In the genomic region with DNA sequence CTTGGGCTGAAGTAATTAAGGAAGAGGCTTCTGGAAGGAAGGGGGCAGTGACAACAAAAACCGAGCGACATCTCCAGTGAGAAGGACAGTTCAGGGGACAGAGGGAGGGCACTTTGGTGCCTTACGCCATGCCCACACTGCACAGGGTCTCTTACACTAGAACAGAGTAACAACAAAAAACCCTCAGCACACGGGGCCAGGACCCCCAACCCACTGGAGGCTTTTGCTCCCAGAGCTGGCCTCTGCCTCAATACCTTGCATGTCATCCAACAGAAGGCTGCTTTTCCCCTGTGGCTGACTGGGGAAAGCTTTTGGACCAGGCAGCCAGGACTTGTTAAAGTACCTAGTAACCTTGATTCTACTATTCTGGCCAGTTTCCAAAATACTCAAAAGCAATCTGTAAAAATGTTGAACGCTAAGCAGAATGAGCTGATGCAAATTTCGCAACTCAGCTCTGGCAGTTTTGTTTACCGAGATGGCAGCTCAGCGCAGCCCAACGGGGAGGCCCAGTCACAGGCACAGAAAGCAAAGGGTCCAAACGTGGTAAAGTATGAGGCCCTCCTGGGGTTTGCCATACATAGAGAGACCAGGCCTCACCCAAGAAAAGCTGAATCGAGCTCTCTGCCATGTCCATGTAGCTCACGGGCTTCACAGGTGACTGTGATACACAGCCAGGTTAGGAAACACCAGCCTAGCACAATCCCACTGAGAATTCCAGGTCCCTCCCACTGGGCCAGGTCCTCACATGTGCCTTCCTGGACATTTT, we compare ENCODE assay signal across 1 cellular context.
TF ChIP-seq lines count a peak whose summit lies in the region.

No MANE protein-coding gene starts in this region.

TF ChIP-seq in HepG2, 621 proteins besides CTCF, POLR2A, EP300 and RAD21 (continued from another document and continues in another):
- TF ChIP-seq, protein P1, sequence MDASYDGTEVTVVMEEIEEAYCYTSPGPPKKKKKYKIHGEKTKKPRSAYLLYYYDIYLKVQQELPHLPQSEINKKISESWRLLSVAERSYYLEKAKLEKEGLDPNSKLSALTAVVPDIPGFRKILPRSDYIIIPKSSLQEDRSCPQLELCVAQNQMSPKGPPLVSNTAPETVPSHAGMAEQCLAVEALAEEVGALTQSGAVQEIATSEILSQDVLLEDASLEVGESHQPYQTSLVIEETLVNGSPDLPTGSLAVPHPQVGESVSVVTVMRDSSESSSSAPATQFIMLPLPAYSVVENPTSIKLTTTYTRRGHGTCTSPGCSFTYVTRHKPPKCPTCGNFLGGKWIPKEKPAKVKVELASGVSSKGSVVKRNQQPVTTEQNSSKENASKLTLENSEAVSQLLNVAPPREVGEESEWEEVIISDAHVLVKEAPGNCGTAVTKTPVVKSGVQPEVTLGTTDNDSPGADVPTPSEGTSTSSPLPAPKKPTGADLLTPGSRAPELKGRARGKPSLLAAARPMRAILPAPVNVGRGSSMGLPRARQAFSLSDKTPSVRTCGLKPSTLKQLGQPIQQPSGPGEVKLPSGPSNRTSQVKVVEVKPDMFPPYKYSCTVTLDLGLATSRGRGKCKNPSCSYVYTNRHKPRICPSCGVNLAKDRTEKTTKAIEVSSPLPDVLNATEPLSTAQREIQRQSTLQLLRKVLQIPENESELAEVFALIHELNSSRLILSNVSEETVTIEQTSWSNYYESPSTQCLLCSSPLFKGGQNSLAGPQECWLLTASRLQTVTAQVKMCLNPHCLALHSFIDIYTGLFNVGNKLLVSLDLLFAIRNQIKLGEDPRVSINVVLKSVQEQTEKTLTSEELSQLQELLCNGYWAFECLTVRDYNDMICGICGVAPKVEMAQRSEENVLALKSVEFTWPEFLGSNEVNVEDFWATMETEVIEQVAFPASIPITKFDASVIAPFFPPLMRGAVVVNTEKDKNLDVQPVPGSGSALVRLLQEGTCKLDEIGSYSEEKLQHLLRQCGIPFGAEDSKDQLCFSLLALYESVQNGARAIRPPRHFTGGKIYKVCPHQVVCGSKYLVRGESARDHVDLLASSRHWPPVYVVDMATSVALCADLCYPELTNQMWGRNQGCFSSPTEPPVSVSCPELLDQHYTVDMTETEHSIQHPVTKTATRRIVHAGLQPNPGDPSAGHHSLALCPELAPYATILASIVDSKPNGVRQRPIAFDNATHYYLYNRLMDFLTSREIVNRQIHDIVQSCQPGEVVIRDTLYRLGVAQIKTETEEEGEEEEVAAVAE (CRISPR knock-in tag; IDR thresholded peaks at IDR 0.05; ENCODE audit: borderline replicate concordance): 0 out of 2 replicates have a peak, but pooled peaks have one; percentile 37
- TF ChIP-seq, protein P2, sequence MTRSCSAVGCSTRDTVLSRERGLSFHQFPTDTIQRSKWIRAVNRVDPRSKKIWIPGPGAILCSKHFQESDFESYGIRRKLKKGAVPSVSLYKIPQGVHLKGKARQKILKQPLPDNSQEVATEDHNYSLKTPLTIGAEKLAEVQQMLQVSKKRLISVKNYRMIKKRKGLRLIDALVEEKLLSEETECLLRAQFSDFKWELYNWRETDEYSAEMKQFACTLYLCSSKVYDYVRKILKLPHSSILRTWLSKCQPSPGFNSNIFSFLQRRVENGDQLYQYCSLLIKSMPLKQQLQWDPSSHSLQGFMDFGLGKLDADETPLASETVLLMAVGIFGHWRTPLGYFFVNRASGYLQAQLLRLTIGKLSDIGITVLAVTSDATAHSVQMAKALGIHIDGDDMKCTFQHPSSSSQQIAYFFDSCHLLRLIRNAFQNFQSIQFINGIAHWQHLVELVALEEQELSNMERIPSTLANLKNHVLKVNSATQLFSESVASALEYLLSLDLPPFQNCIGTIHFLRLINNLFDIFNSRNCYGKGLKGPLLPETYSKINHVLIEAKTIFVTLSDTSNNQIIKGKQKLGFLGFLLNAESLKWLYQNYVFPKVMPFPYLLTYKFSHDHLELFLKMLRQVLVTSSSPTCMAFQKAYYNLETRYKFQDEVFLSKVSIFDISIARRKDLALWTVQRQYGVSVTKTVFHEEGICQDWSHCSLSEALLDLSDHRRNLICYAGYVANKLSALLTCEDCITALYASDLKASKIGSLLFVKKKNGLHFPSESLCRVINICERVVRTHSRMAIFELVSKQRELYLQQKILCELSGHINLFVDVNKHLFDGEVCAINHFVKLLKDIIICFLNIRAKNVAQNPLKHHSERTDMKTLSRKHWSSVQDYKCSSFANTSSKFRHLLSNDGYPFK (CRISPR knock-in tag; IDR thresholded peaks at IDR 0.05; ENCODE audit: borderline replicate concordance): no peak
- TF ChIP-seq NFIC (IDR thresholded peaks at IDR 0.05; ENCODE audit: low read length): no peak
- TF ChIP-seq JDP2 (CRISPR knock-in tag; IDR thresholded peaks at IDR 0.05; ENCODE audit: borderline replicate concordance): no peak
- TF ChIP-seq HOXA5 (CRISPR knock-in tag; IDR thresholded peaks at IDR 0.05): no peak
- TF ChIP-seq ZNF383 (CRISPR knock-in tag; IDR thresholded peaks at IDR 0.05; ENCODE audit: borderline replicate concordance): no peak
- no peak for TF ChIP-seq XRCC5 (optimal IDR thresholded peaks at IDR 0.05; ENCODE audit: low read length)
- TF ChIP-seq ZNF547 (CRISPR knock-in tag; IDR thresholded peaks at IDR 0.05): no peak
- no peak for TF ChIP-seq CBFB (CRISPR knock-in tag; IDR thresholded peaks at IDR 0.05)
- no peak for TF ChIP-seq ZNF232 (CRISPR knock-in tag; IDR thresholded peaks at IDR 0.05; ENCODE audit: borderline replicate concordance)
- TF ChIP-seq ZNF724P (CRISPR knock-in tag; IDR thresholded peaks at IDR 0.05; ENCODE audit: borderline replicate concordance): no peak
- no peak for TF ChIP-seq RORA (CRISPR knock-in tag; IDR thresholded peaks at IDR 0.05)
- TF ChIP-seq MTF1 (CRISPR knock-in tag; IDR thresholded peaks at IDR 0.05): no peak
- TF ChIP-seq, protein P3, sequence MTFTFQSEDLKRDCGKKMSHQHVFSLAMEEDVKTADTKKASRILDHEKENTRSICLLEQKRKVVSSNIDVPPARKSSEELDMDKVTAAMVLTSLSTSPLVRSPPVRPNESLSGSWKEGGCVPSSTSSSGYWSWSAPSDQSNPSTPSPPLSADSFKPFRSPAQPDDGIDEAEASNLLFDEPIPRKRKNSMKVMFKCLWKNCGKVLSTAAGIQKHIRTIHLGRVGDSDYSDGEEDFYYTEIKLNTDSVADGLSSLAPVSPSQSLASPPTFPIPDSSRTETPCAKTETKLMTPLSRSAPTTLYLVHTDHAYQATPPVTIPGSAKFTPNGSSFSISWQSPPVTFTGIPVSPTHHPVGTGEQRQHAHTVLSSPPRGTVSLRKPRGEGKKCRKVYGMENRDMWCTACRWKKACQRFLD (CRISPR knock-in tag; IDR thresholded peaks at IDR 0.05; ENCODE audit: borderline replicate concordance): no peak
- no peak for TF ChIP-seq JARID2 (CRISPR knock-in tag; IDR thresholded peaks at IDR 0.05; ENCODE audit: insufficient replicate concordance)
- TF ChIP-seq TGIF2 (CRISPR knock-in tag; IDR thresholded peaks at IDR 0.05): no peak; the same call in 1 of the 2 replicates
- TF ChIP-seq, protein P4, sequence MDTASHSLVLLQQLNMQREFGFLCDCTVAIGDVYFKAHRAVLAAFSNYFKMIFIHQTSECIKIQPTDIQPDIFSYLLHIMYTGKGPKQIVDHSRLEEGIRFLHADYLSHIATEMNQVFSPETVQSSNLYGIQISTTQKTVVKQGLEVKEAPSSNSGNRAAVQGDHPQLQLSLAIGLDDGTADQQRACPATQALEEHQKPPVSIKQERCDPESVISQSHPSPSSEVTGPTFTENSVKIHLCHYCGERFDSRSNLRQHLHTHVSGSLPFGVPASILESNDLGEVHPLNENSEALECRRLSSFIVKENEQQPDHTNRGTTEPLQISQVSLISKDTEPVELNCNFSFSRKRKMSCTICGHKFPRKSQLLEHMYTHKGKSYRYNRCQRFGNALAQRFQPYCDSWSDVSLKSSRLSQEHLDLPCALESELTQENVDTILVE (CRISPR knock-in tag; IDR thresholded peaks at IDR 0.05): peak; percentile 63; the same call in 1 of the 2 replicates
- no peak for TF ChIP-seq JUNB (CRISPR knock-in tag; IDR thresholded peaks at IDR 0.05; ENCODE audit: borderline replicate concordance)
- TF ChIP-seq, protein P5, sequence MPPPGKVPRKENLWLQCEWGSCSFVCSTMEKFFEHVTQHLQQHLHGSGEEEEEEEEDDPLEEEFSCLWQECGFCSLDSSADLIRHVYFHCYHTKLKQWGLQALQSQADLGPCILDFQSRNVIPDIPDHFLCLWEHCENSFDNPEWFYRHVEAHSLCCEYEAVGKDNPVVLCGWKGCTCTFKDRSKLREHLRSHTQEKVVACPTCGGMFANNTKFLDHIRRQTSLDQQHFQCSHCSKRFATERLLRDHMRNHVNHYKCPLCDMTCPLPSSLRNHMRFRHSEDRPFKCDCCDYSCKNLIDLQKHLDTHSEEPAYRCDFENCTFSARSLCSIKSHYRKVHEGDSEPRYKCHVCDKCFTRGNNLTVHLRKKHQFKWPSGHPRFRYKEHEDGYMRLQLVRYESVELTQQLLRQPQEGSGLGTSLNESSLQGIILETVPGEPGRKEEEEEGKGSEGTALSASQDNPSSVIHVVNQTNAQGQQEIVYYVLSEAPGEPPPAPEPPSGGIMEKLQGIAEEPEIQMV (CRISPR knock-in tag; IDR thresholded peaks at IDR 0.05; ENCODE audit: low read depth): no peak
- TF ChIP-seq PHF21A (CRISPR knock-in tag; IDR thresholded peaks at IDR 0.05): peak; percentile 83
- no peak for TF ChIP-seq ZSCAN31 (CRISPR knock-in tag; IDR thresholded peaks at IDR 0.05; ENCODE audit: low read depth)
- TF ChIP-seq SNAI1 (CRISPR knock-in tag; IDR thresholded peaks at IDR 0.05; ENCODE audit: borderline replicate concordance): no peak
- TF ChIP-seq AGO1 (IDR thresholded peaks at IDR 0.05; ENCODE audit: low read depth, low read length, poor library complexity, severe bottlenecking): no peak
- TF ChIP-seq ZNF160 (CRISPR knock-in tag; IDR thresholded peaks at IDR 0.05): no peak
- no peak for TF ChIP-seq ZNF550 (CRISPR knock-in tag; IDR thresholded peaks at IDR 0.05; ENCODE audit: borderline replicate concordance)
- TF ChIP-seq RCOR2 (CRISPR knock-in tag; IDR thresholded peaks at IDR 0.05): 0 out of 2 replicates have a peak, but pooled peaks have one; percentile 43
- TF ChIP-seq CHD4 (IDR thresholded peaks at IDR 0.05; ENCODE audit: borderline replicate concordance, low read length): no peak; the same call in 1 of the 2 replicates
- TF ChIP-seq, protein P6, sequence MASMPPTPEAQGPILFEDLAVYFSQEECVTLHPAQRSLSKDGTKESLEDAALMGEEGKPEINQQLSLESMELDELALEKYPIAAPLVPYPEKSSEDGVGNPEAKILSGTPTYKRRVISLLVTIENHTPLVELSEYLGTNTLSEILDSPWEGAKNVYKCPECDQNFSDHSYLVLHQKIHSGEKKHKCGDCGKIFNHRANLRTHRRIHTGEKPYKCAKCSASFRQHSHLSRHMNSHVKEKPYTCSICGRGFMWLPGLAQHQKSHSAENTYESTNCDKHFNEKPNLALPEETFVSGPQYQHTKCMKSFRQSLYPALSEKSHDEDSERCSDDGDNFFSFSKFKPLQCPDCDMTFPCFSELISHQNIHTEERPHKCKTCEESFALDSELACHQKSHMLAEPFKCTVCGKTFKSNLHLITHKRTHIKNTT (CRISPR knock-in tag; IDR thresholded peaks at IDR 0.05): no peak
- no peak for TF ChIP-seq MYNN (CRISPR knock-in tag; IDR thresholded peaks at IDR 0.05; ENCODE audit: low read depth)
- TF ChIP-seq CEBPB (IDR thresholded peaks at IDR 0.05; ENCODE audit: borderline replicate concordance, low read depth, low read length): peak; percentile 97
- TF ChIP-seq MBD4 (IDR thresholded peaks at IDR 0.05; ENCODE audit: borderline replicate concordance, low read length): no peak
- no peak for TF ChIP-seq FOXA1 (IDR thresholded peaks at IDR 0.05)
- peak; percentile 62; the same call in 1 of the 2 replicates for TF ChIP-seq FOXA1 (CRISPR knock-in tag; IDR thresholded peaks at IDR 0.05)
- TF ChIP-seq, protein P7, sequence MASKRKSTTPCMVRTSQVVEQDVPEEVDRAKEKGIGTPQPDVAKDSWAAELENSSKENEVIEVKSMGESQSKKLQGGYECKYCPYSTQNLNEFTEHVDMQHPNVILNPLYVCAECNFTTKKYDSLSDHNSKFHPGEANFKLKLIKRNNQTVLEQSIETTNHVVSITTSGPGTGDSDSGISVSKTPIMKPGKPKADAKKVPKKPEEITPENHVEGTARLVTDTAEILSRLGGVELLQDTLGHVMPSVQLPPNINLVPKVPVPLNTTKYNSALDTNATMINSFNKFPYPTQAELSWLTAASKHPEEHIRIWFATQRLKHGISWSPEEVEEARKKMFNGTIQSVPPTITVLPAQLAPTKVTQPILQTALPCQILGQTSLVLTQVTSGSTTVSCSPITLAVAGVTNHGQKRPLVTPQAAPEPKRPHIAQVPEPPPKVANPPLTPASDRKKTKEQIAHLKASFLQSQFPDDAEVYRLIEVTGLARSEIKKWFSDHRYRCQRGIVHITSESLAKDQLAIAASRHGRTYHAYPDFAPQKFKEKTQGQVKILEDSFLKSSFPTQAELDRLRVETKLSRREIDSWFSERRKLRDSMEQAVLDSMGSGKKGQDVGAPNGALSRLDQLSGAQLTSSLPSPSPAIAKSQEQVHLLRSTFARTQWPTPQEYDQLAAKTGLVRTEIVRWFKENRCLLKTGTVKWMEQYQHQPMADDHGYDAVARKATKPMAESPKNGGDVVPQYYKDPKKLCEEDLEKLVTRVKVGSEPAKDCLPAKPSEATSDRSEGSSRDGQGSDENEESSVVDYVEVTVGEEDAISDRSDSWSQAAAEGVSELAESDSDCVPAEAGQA (IDR thresholded peaks at IDR 0.05; ENCODE audit: low read depth): no peak
- TF ChIP-seq, protein P7 (CRISPR knock-in tag; IDR thresholded peaks at IDR 0.05; ENCODE audit: borderline replicate concordance): no peak
- TF ChIP-seq SRY (CRISPR knock-in tag; IDR thresholded peaks at IDR 0.05): no peak
- peak; percentile 39 for TF ChIP-seq YY1 (IDR thresholded peaks at IDR 0.05; ENCODE audit: insufficient read depth, insufficient replicate concordance, low read depth, low read length)
- TF ChIP-seq, protein P8, sequence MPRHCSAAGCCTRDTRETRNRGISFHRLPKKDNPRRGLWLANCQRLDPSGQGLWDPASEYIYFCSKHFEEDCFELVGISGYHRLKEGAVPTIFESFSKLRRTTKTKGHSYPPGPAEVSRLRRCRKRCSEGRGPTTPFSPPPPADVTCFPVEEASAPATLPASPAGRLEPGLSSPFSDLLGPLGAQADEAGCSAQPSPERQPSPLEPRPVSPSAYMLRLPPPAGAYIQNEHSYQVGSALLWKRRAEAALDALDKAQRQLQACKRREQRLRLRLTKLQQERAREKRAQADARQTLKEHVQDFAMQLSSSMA (CRISPR knock-in tag; IDR thresholded peaks at IDR 0.05): 0 out of 2 replicates have a peak, but pooled peaks have one; percentile 48
